ENCODE assay signal across 8 cellular contexts in the genomic region with DNA sequence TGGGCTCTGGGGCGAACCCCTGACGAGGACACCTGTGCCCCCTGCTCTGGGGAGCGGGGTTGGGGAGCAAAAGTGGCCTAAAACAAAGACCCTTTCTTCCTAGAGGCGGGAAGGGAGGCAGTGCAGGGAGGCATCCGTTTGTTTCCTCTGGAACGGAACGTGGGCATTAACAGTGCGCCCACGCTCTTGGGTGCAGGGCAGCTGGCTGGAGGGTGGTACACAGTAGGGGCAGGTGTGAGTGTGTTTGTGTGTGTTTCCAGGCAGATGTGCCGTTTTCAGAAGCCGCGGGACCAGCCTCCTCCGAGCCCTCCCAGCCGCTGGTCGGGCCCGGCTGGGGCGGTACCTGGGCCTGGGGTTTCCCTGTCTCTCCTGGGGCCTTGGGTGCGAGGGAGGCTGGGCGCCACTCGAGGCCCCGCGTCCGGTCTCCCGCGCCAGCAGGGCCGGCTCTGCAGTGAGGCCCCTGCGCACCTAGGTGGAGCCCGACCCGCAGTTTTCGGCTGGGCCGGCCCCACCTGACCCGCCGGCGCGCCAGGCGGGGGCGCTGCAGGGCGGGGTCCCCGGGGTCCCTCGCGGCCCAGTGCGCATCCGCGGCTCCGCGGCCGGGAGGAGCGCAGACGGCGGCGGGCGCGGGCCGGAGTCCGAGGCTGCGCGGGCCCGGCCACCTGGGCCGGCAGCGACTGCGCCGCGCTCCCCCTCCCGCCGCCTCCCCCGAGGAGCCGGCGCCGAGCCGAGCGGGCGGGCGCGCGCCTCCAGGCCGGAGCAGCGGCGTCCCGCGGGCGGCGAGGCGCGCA.
DNase-seq lines count a peak whose midpoint lies in the region; ATAC-seq and TF ChIP-seq lines count a peak whose summit lies in the region.

No MANE protein-coding gene starts in this region.

- H3K18ac ChIP-seq in mesenchymal stem cell (ENCODE audit: low read depth in 1 of 2, low read length in 2 of 2), result no peak overlapping the region

- intact Hi-C loops in PC-3 (cut with micrococcal nuclease) (no loop called here), adrenal gland (cut with DNase I) (no loop called here)

- H3K9ac ChIP-seq in mesenchymal stem cell (ENCODE audit: low read length), result no peak overlapping the region
- H3K9ac ChIP-seq in PC-3 (ENCODE audit: low read length), result no peak overlapping the region

- H3K4me3 ChIP-seq in mesenchymal stem cell (ENCODE audit: insufficient read depth in 1 of 2, low read depth in 1 of 2, low read length in 2 of 2), result no peak overlapping the region
- no peak overlapping the region for H3K4me3 ChIP-seq in PC-3 (ENCODE audit: low read length)
- H3K4me3 ChIP-seq in adrenal gland, result no peak overlapping the region

- peak; percentile 5 for DNase-seq in EL
- peak; percentile 20 for DNase-seq in NCI-H1694 (lab: John Stamatoyannopoulos, UW)
- peak in 44 of 61 donors; percentile 10 to 76 (median 44) for DNase-seq in caudate nucleus (lab: John Stamatoyannopoulos, UW)
- DNase-seq in mesenchymal stem cell, result no peak
- no peak for DNase-seq in stimulated activated naive CD4-positive, alpha-beta T cell treated with Interleukin-2 at 50 U/mL for 16 hours (lab: John Stamatoyannopoulos, UW)
- DNase-seq in PC-3, result no peak
- DNase-seq in adrenal gland, result no peak

- no peak overlapping the region for H4K91ac ChIP-seq in mesenchymal stem cell (ENCODE audit: low read length)

- H2BK5ac ChIP-seq in mesenchymal stem cell (ENCODE audit: low read depth, low read length, poor library complexity, severe bottlenecking), result no peak overlapping the region

- H2BK120ac ChIP-seq in mesenchymal stem cell (ENCODE audit: low read depth, low read length), result no peak overlapping the region

- H3K4me1 ChIP-seq in mesenchymal stem cell (ENCODE audit: control insufficient read depth, insufficient read depth, low read depth, low read length), result peaks cover 3% of the 10 kb centered on the region
- no peaks in the 10 kb centered on the region for H3K4me1 ChIP-seq in PC-3 (ENCODE audit: insufficient read depth, low read length)
- H3K4me1 ChIP-seq in adrenal gland (replicated peaks in 1 of 2), result no peaks in the 10 kb centered on the region

- no peaks in the 10 kb centered on the region for H3K79me1 ChIP-seq in mesenchymal stem cell (replicated peaks; ENCODE audit: low read length, poor library complexity, severe bottlenecking)

- BruUV-seq in PC-3 (replicated peaks; lab: Mats Ljungman, UMichigan), result no TSS peak

- H3K36me3 ChIP-seq in mesenchymal stem cell (ENCODE audit: control insufficient read depth in 1 of 2, insufficient read depth in 2 of 2, low read depth in 1 of 2, low read length in 2 of 2) (no peaks in the 10 kb centered on the region), PC-3 (ENCODE audit: low read depth, low read length) (no peaks in the 10 kb centered on the region), adrenal gland (replicated peaks in 1 of 2) (no peaks in the 10 kb centered on the region)

- no peak overlapping the region for H2BK12ac ChIP-seq in mesenchymal stem cell (ENCODE audit: low read length in 2 of 2)

- TF ChIP-seq CTCF in PC-3 (conservative IDR thresholded peaks at IDR 0.05; ENCODE audit: low read depth, low read length) (no peak), adrenal gland (IDR thresholded peaks at IDR 0.05) (no peak)

- no peaks in the 10 kb centered on the region for H4K20me1 ChIP-seq in PC-3 (ENCODE audit: low read length)

- no peak for ATAC-seq in PC-3
- ATAC-seq in GM21447 (IDR thresholded peaks at IDR 0.05; ENCODE audit: unreplicated experiment), result no peak

- CTCF ChIA-PET in PC-3 (lab: Charles Lee), result no interaction called here

- H3K27me3 ChIP-seq in mesenchymal stem cell (ENCODE audit: control insufficient read depth in 1 of 2, insufficient read depth in 1 of 2, low read length in 2 of 2), result peaks cover 34 to 40% of the 10 kb centered on the region in 2 experiments
- no peaks in the 10 kb centered on the region for H3K27me3 ChIP-seq in PC-3 (ENCODE audit: low read length)
- peaks cover 46% of the 10 kb centered on the region for H3K27me3 ChIP-seq in adrenal gland

- no peaks in the 10 kb centered on the region for H3K79me2 ChIP-seq in PC-3 (ENCODE audit: low read length)

- no peaks in the 10 kb centered on the region for H3K9me2 ChIP-seq in PC-3 (replicated peaks; ENCODE audit: low read length)

- H2AK5ac ChIP-seq in mesenchymal stem cell (ENCODE audit: low read length, severe bottlenecking), result no peak overlapping the region

- no peak overlapping the region for H2BK15ac ChIP-seq in mesenchymal stem cell (ENCODE audit: low read depth, poor library complexity, severe bottlenecking)

- no peak overlapping the region for H3K4ac ChIP-seq in mesenchymal stem cell (ENCODE audit: low read depth in 1 of 2, low read length in 2 of 2)

- H3K27ac ChIP-seq in caudate nucleus (ENCODE audit: low read depth, low read length), result peak overlapping the region; percentile 30
- no peak overlapping the region for H3K27ac ChIP-seq in mesenchymal stem cell (ENCODE audit: low read length, poor library complexity, severe bottlenecking)
- no peak overlapping the region for H3K27ac ChIP-seq in PC-3 (ENCODE audit: low read length)
- no peak overlapping the region for H3K27ac ChIP-seq in adrenal gland

- no peaks in the 10 kb centered on the region for H3F3A ChIP-seq in PC-3 (ENCODE audit: low read length, unreplicated experiment)

- WGBS in mesenchymal stem cell, result 26% methylated on average over 38 of the region's 84 CpGs
- WGBS in adrenal gland, 4 donors, result 9 to 77% (median 20%) methylated on average over 9 to 84 of the region's 84 CpGs

- TF ChIP-seq POLR2A in adrenal gland (IDR thresholded peaks at IDR 0.05), result no peak

- H2AFZ ChIP-seq in mesenchymal stem cell (ENCODE audit: low read depth, low read length) (no peak overlapping the region), PC-3 (ENCODE audit: low read length) (no peak overlapping the region)

- no peak overlapping the region for H4K8ac ChIP-seq in mesenchymal stem cell (ENCODE audit: low read length)

- POLR2A ChIA-PET in PC-3 (lab: Charles Lee; ENCODE audit: unreplicated experiment), result no interaction called here

- H3K4me2 ChIP-seq in mesenchymal stem cell (ENCODE audit: low read length, poor library complexity, severe bottlenecking), result peak overlapping the region; percentile 12
- no peak overlapping the region for H3K4me2 ChIP-seq in PC-3 (ENCODE audit: low read length)

- no peak overlapping the region for H3K23ac ChIP-seq in mesenchymal stem cell (ENCODE audit: low read length in 2 of 2)

- H3K9me3 ChIP-seq in mesenchymal stem cell (ENCODE audit: control insufficient read depth, low read length), result peaks cover 19% of the 10 kb centered on the region
- no peaks in the 10 kb centered on the region for H3K9me3 ChIP-seq in PC-3 (ENCODE audit: low read length)
- no peaks in the 10 kb centered on the region for H3K9me3 ChIP-seq in adrenal gland (replicated peaks in 1 of 3)

- H3K14ac ChIP-seq in mesenchymal stem cell (ENCODE audit: low read length in 2 of 2), result no peak overlapping the region

Comparison
In these comparisons a context has a peak if more than half of its experiments do, and no peak if none do; other contexts are left out.
1. DNase-seq: peak in EL (single experiment), NCI-H1694 (single experiment) and caudate nucleus (44 of 61); none in mesenchymal stem cell (single experiment), stimulated activated naive CD4-positive, alpha-beta T cell treated with Interleukin-2 at 50 U/mL for 16 hours (single experiment), PC-3 (single experiment) and adrenal gland (0 of 7).